In genomic region chr12:92955997-92956663, GRCh38 we compare ENCODE assay signal across 13 cellular contexts. TPM values are rescaled to one million over a fixed set of nuclear protein-coding genes. Genes with fewer than 3 reads are reported as not detected.
DNase-seq lines count a peak whose midpoint lies in the region; ATAC-seq and TF ChIP-seq lines count a peak whose summit lies in the region.
"Had no signal": no experiment of that assay in that cellular context is flagged by ENCODE, and none has a peak within 500 bp of the region (broad histone marks: within the 10 kb centered on the region; RNA-seq: fewer than 3 reads in every experiment).

No MANE protein-coding gene starts in this region.

- H3K4me1 ChIP-seq in SJSA1 (replicated peaks) (peaks cover 13% of the 10 kb centered on the region), osteoblast (ENCODE audit: insufficient read depth, low read length) (no peaks in the 10 kb centered on the region), heart right ventricle (no peaks in the 10 kb centered on the region)
- H3K4me1 ChIP-seq: colonic mucosa, right atrium auricular region had no signal

- peak overlapping the region; percentile 61 for H3K27ac ChIP-seq in SJSA1
- peak overlapping the region; percentile 64 for H3K27ac ChIP-seq in osteoblast (ENCODE audit: low read depth, low read length)
- H3K27ac ChIP-seq in heart right ventricle, result no peak overlapping the region
- H3K27ac ChIP-seq in substantia nigra (ENCODE audit: low read depth, low read length, poor library complexity, severe bottlenecking), result no peak overlapping the region
- H3K27ac ChIP-seq: colonic mucosa, right atrium auricular region had no signal

- H3K36me3 ChIP-seq in SJSA1 (no peaks in the 10 kb centered on the region), osteoblast (ENCODE audit: insufficient read depth, low read length) (no peaks in the 10 kb centered on the region), heart right ventricle (no peaks in the 10 kb centered on the region)
- H3K36me3 ChIP-seq: colonic mucosa, right atrium auricular region had no signal

- H3K27me3 ChIP-seq in SJSA1 (replicated peaks), result no peaks in the 10 kb centered on the region
- no peaks in the 10 kb centered on the region for H3K27me3 ChIP-seq in osteoblast (ENCODE audit: insufficient read depth, low read length)
- no peaks in the 10 kb centered on the region for H3K27me3 ChIP-seq in heart right ventricle
- H3K27me3 ChIP-seq: colonic mucosa, right atrium auricular region had no signal

- H3K79me2 ChIP-seq in osteoblast (ENCODE audit: insufficient read depth, low read length), result no peaks in the 10 kb centered on the region

- TF ChIP-seq CTCF in osteoblast (IDR thresholded peaks at IDR 0.05; ENCODE audit: extremely low read depth, low read depth, low read length), result no peak
- no peak for TF ChIP-seq CTCF in heart right ventricle (IDR thresholded peaks at IDR 0.05)

- 82 to 85% methylated on average over 2 of the region's 2 CpGs for WGBS in heart right ventricle, 2 donors

- H3K4me2 ChIP-seq in osteoblast (ENCODE audit: insufficient read depth, low read length), result no peak overlapping the region

- no peaks in the 10 kb centered on the region for H4K20me1 ChIP-seq in osteoblast (ENCODE audit: insufficient read depth, low read length)

- peaks cover 6% of the 10 kb centered on the region for H3K9me3 ChIP-seq in SJSA1 (replicated peaks)
- H3K9me3 ChIP-seq in osteoblast (ENCODE audit: low read depth, low read length), result peaks cover 5% of the 10 kb centered on the region
- peaks cover 0 to 26% (median 6%) of the 10 kb centered on the region in 11 donors for H3K9me3 ChIP-seq in heart right ventricle
- H3K9me3 ChIP-seq: colonic mucosa had no signal

- intact Hi-C loops in heart right ventricle (cut with DNase I), result no loop called here

- ATAC-seq in esophagus mucosa (peak; percentile 70), heart right ventricle (no peak)
- ATAC-seq: CD8-positive, alpha-beta T cell had no signal

- DNase-seq in EL (peak; percentile 47), SJSA1 (ENCODE audit: low read depth in 1 of 2, low spot score in 2 of 2) (peak in 1 of 2 experiments; percentile 44), osteoblast (ENCODE audit: insufficient read length, low spot score, missing footprints) (no peak), heart right ventricle (no peak), NCI-H1105 (lab: John Stamatoyannopoulos, UW) (no peak), substantia nigra (lab: John Stamatoyannopoulos, UW) (no peak), epidermal melanocyte (ENCODE audit: insufficient read length, low spot score) (no peak)
- DNase-seq: activated CD4-positive, CD25-positive, alpha-beta regulatory T cell; CD8-positive, alpha-beta T cell; colonic mucosa; NCI-H2081 had no signal

- H3K4me3 ChIP-seq in SJSA1 (no peak overlapping the region), osteoblast (ENCODE audit: insufficient read depth, low read length) (no peak overlapping the region), heart right ventricle (no peak overlapping the region)
- H3K4me3 ChIP-seq: colonic mucosa, right atrium auricular region had no signal

- H2AFZ ChIP-seq in osteoblast (ENCODE audit: low read length), result peak overlapping the region; percentile 8

RNA-seq across cellular contexts. Expression of gene EEA1, which starts 27.0 kb away (rescaled TPM):
- total RNA-seq in SJSA1 (2014; rRNA removed; shearing (Covaris generic)), result 19.0 and 49.8 TPM in 2 replicates
- total RNA-seq in esophagus mucosa, result 35.1 TPM
- 32.9 and 40.7 TPM in 2 replicates for total RNA-seq in osteoblast
- 10 to 100 TPM; 21.7 to 41.6 (median 33.8) TPM for total RNA-seq in heart right ventricle
- polyA plus RNA-seq in heart right ventricle, result 1 to 10 TPM; 2.6 to 5.9 TPM

Comparison
In these comparisons a context has a peak if more than half of its experiments do, and no peak if none do; other contexts are left out.
1. H3K27ac ChIP-seq: peak in SJSA1 (single experiment) and osteoblast (single experiment); none in heart right ventricle (0 of 10) and substantia nigra (single experiment).